In the genomic region with DNA sequence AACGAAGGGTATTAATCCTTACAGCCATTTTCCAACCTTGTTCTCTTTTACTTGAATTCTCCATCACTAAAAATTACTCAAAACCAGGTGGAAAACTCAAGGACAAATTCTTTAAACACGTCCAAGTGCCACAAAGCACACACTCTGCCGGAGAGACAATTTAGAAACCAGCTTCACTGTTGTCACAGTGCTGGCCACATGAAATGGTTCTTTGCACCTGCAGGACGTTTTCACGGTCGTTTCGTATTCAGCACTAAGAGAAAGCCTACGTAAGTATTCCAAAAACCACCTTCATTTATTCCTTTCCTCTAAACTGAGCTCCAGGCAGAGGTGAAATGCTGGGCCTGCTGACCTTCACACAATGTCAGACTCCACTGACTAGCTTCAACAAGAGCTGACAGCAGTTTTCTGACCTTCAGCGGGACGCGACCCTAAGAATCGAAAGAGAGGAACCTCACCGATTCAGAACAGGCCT, we compare ENCODE assay signal across 8 cellular contexts. TPM values are rescaled to one million over a fixed set of nuclear protein-coding genes. Genes with fewer than 3 reads are reported as not detected.
DNase-seq lines count a peak whose midpoint lies in the region; ATAC-seq and TF ChIP-seq lines count a peak whose summit lies in the region.

No MANE protein-coding gene starts in this region.

- H3K27me3 Mint-ChIP-seq in activated naive CD4-positive, alpha-beta T cell treated with anti-CD3 and anti-CD28 coated beads, Interleukin-2, amount 10 ng/mL, durations not matched to agents 7 days and 5 days, result no peaks in the 10 kb centered on the region
- H3K27me3 Mint-ChIP-seq in activated CD8-positive, alpha-beta T cell treated with anti-CD3 and anti-CD28 coated beads for 36 hours, result no peaks in the 10 kb centered on the region

- H3K27me3 ChIP-seq in heart left ventricle, result no peaks in the 10 kb centered on the region
- no peaks in the 10 kb centered on the region for H3K27me3 ChIP-seq in sigmoid colon

- H3K4me1 ChIP-seq in heart left ventricle, result peaks cover 0 to 52% (median 32%) of the 10 kb centered on the region in 12 donors
- peaks cover 0 to 53% (median 36%) of the 10 kb centered on the region in 4 donors for H3K4me1 ChIP-seq in sigmoid colon

- H3K27ac Mint-ChIP-seq in activated naive CD4-positive, alpha-beta T cell treated with anti-CD3 and anti-CD28 coated beads, Interleukin-2, amount 10 ng/mL, durations not matched to agents 7 days and 5 days, result peak overlapping the region; percentile 99
- peak overlapping the region; percentile 95 for H3K27ac Mint-ChIP-seq in activated CD8-positive, alpha-beta T cell treated with anti-CD3 and anti-CD28 coated beads for 36 hours

- ATAC-seq in HG03159 (IDR thresholded peaks at IDR 0.05; ENCODE audit: unreplicated experiment) (peak; percentile 14), heart left ventricle (peak in 3 of 4 donors; percentile 2 to 35 (median 32))
- ATAC-seq in activated CD8-positive, alpha-beta T cell treated with anti-CD3 and anti-CD28 coated beads for 36 hours, result no peak

- H3K36me3 Mint-ChIP-seq in activated naive CD4-positive, alpha-beta T cell treated with anti-CD3 and anti-CD28 coated beads, Interleukin-2, amount 10 ng/mL, durations not matched to agents 7 days and 5 days, result peaks cover 29% of the 10 kb centered on the region
- H3K36me3 Mint-ChIP-seq in activated CD8-positive, alpha-beta T cell treated with anti-CD3 and anti-CD28 coated beads for 36 hours (ENCODE audit: low read depth), result peaks cover 28% of the 10 kb centered on the region

- H3K4me1 Mint-ChIP-seq in activated naive CD4-positive, alpha-beta T cell treated with anti-CD3 and anti-CD28 coated beads, Interleukin-2, amount 10 ng/mL, durations not matched to agents 7 days and 5 days, result peaks cover 34% of the 10 kb centered on the region
- H3K4me1 Mint-ChIP-seq in activated CD8-positive, alpha-beta T cell treated with anti-CD3 and anti-CD28 coated beads for 36 hours (ENCODE audit: low read depth), result peaks cover 22% of the 10 kb centered on the region

- WGBS in heart left ventricle, 4 donors, result 0 to 1% (median 1%) methylated on average over 13 of the region's 13 CpGs
- 0% methylated on average over 13 of the region's 13 CpGs for WGBS in sigmoid colon, 2 donors

- H3K9me3 ChIP-seq in heart left ventricle, result no peaks in the 10 kb centered on the region
- no peaks in the 10 kb centered on the region for H3K9me3 ChIP-seq in sigmoid colon

- no peak for TF ChIP-seq EP300 in sigmoid colon (IDR thresholded peaks at IDR 0.05)

- H3K4me3 Mint-ChIP-seq in activated naive CD4-positive, alpha-beta T cell treated with anti-CD3 and anti-CD28 coated beads, Interleukin-2, amount 10 ng/mL, durations not matched to agents 7 days and 5 days, result peak overlapping the region; percentile 99
- peak overlapping the region; percentile 99 for H3K4me3 Mint-ChIP-seq in activated CD8-positive, alpha-beta T cell treated with anti-CD3 and anti-CD28 coated beads for 36 hours

- intact Hi-C loops in activated CD8-positive, alpha-beta T cell treated with anti-CD3 and anti-CD28 coated beads for 36 hours (cut with micrococcal nuclease), result no loop called here
- intact Hi-C loops in heart left ventricle (cut with DNase I) (loop anchor here in 2 of 10 donors (10.0 kb wide), 2 partner anchors 133 to 593 kb away; partner anchors contain the start of gene EPG5 (in 1 of the 2)), sigmoid colon (cut with DNase I) (no loop called here)

- peak overlapping the region; percentile 69 to 98 (median 84) for H3K4me3 ChIP-seq in heart left ventricle
- peak overlapping the region; percentile 73 to 100 (median 94) for H3K4me3 ChIP-seq in sigmoid colon

- H3K36me3 ChIP-seq in heart left ventricle (peaks cover 0 to 38% (median 26%) of the 10 kb centered on the region in 9 donors), sigmoid colon (peaks cover 0 to 24% (median 6%) of the 10 kb centered on the region in 4 donors)

- CTCF ChIA-PET in activated naive CD4-positive, alpha-beta T cell treated with anti-CD3 and anti-CD28 coated beads, Interleukin-2, amount 10 ng/mL, durations not matched to agents 7 days and 5 days (lab: Charles Lee), result interaction anchor here (1.0 to 1.7 kb wide), 3 partner anchors 24 to 561 kb away, joined by 3 to 9 read pairs (median 4); a partner anchor contains a TSS
- CTCF ChIA-PET in activated CD8-positive, alpha-beta T cell treated with anti-CD3 and anti-CD28 coated beads for 36 hours (lab: Charles Lee), result interaction anchor here (0.8 to 1.8 kb wide), 3 partner anchors 24 to 560 kb away, joined by 3 to 6 read pairs (median 3); partner anchors contain the start of gene PSTPIP2

- no peaks in the 10 kb centered on the region for H3K9me3 Mint-ChIP-seq in activated naive CD4-positive, alpha-beta T cell treated with anti-CD3 and anti-CD28 coated beads, Interleukin-2, amount 10 ng/mL, durations not matched to agents 7 days and 5 days
- no peaks in the 10 kb centered on the region for H3K9me3 Mint-ChIP-seq in activated CD8-positive, alpha-beta T cell treated with anti-CD3 and anti-CD28 coated beads for 36 hours

- POLR2A ChIA-PET in activated CD8-positive, alpha-beta T cell treated with anti-CD3 and anti-CD28 coated beads for 36 hours (lab: Charles Lee), result interaction anchor here (0.9 to 2.3 kb wide), 9 partner anchors 9 to 76 kb away, joined by 3 to 7 read pairs (median 4); a partner anchor contains a TSS

- peak overlapping the region; percentile 86 to 99 (median 96) for H3K27ac ChIP-seq in heart left ventricle
- H3K27ac ChIP-seq in sigmoid colon, result peak overlapping the region; percentile 89 to 97 (median 90)

- TF ChIP-seq POLR2A in heart left ventricle (IDR thresholded peaks at IDR 0.05) (no peak), sigmoid colon (IDR thresholded peaks at IDR 0.05) (no peak)

- TF ChIP-seq CTCF in activated CD8-positive, alpha-beta T cell treated with anti-CD3 and anti-CD28 coated beads for 36 hours (IDR thresholded peaks at IDR 0.05), result no peak
- TF ChIP-seq CTCF in heart left ventricle (IDR thresholded peaks at IDR 0.05), result no peak
- TF ChIP-seq CTCF in sigmoid colon (IDR thresholded peaks at IDR 0.05), result no peak

- peak; percentile 44 for DNase-seq in activated naive CD4-positive, alpha-beta T cell treated with anti-CD3 and anti-CD28 coated beads, Interleukin-2, amount 10 ng/mL, durations not matched to agents 7 days and 5 days
- DNase-seq in activated naive CD4-positive, alpha-beta T cell treated with Interleukin-2 at 50 U/mL for 16 hours, result no peak
- DNase-seq in activated CD8-positive, alpha-beta T cell treated with anti-CD3 and anti-CD28 coated beads for 36 hours, result no peak
- peak in 1 of 5 donors; percentile 39 for DNase-seq in heart left ventricle
- no peak for DNase-seq in sigmoid colon
- DNase-seq in NCI-H345 treated with DMSO at 0.1 percent for 48 hours (lab: John Stamatoyannopoulos, UW; ENCODE audit: unreplicated experiment), result no peak
- no peak for DNase-seq in SW 1271 (lab: John Stamatoyannopoulos, UW)

RNA-seq across cellular contexts. Expression of gene ATP5F1A, which starts 0.7 kb away (rescaled TPM):
- 100 to 1,000 TPM; 476 to 489 TPM for total RNA-seq in activated CD8-positive, alpha-beta T cell treated with anti-CD3 and anti-CD28 coated beads for 36 hours
- 1,000 to 10,000 TPM; 1,078 to 3,149 (median 1,758) TPM for total RNA-seq in heart left ventricle
- 1,000 to 10,000 TPM in 1 of 2 donors, 100 to 1,000 TPM in 1; 926 to 1,050 TPM for polyA plus RNA-seq in heart left ventricle
- 100 to 1,000 TPM; 338 to 549 (median 474) TPM for total RNA-seq in sigmoid colon
- 100 to 1,000 TPM; 549 to 768 (median 601) TPM for polyA plus RNA-seq in sigmoid colon

RNA-seq across cellular contexts. Expression of gene HAUS1, which starts 6.8 kb away (rescaled TPM):
- total RNA-seq in activated CD8-positive, alpha-beta T cell treated with anti-CD3 and anti-CD28 coated beads for 36 hours, result 10 to 100 TPM; 57.9 to 61.0 TPM
- total RNA-seq in heart left ventricle (10 to 100 TPM in 4 of 9 donors, 1 to 10 TPM in 5; 6.7 to 15.1 (median 9.5) TPM), sigmoid colon (10 to 100 TPM; 24.2 to 62.1 (median 43.5) TPM)
- polyA plus RNA-seq in heart left ventricle (10 to 100 TPM; 13.0 to 18.6 TPM), sigmoid colon (10 to 100 TPM; 24.0 to 26.8 (median 26.8) TPM)

RNA-seq across cellular contexts. Expression of gene PSTPIP2, which starts 25.4 kb away (rescaled TPM):
- 10 to 100 TPM; 17.8 TPM for total RNA-seq in activated CD8-positive, alpha-beta T cell treated with anti-CD3 and anti-CD28 coated beads for 36 hours
- total RNA-seq in heart left ventricle, result 10 to 100 TPM in 1 of 9 donors, 1 to 10 TPM in 8; 1.2 to 15.0 (median 2.9) TPM
- polyA plus RNA-seq in heart left ventricle, result 1 to 10 TPM in 1 of 2 donors, under 1 TPM in 1; 0.65 to 1.6 TPM
- total RNA-seq in sigmoid colon, result 10 to 100 TPM in 2 of 4 donors, 1 to 10 TPM in 2; 7.6 to 15.0 (median 10.8) TPM
- polyA plus RNA-seq in sigmoid colon, result 1 to 10 TPM; 4.2 to 5.9 (median 5.1) TPM
